Comparison of ENCODE assay signal across 12 cellular contexts in the genomic region with DNA sequence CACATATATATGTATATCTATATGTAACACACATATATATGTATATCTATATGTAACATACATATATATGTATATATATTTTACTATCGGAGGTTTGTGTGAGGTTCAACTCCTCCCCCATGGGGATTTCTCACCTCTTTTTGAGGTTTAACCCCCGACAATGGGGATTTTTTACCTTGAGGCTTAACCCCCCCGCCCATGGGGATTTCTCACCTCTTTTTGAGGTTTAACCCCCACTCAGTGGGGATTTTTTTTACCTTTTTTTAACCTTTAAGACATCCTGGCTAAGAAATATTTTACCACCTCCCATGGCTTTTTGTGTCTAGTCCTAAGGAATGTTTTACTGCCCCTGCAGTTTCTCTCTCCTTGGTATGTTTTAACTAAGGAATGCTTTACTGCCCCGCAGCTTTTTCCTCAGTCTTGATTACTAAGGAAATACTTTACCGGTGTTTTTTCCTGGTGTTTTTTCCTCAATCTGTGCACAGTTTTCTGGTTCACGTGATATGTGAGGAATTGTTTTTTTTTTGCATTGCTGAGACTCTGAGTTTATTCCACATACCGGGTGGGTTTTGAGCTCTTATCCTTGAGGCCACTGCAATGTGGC.
DNase-seq lines count a peak whose midpoint lies in the region; ATAC-seq and TF ChIP-seq lines count a peak whose summit lies in the region.
"Had no signal": no experiment of that assay in that cellular context is flagged by ENCODE, and none has a peak within 500 bp of the region (broad histone marks: within the 10 kb centered on the region; RNA-seq: fewer than 3 reads in every experiment).

No MANE protein-coding gene starts in this region.

- no peak overlapping the region for H3K18ac ChIP-seq in H9 (ENCODE audit: insufficient read length, low read depth, low read length)

- H3K4me1 ChIP-seq in H9 (ENCODE audit: insufficient read depth, low read length), result no peaks in the 10 kb centered on the region
- H3K4me1 ChIP-seq: left ventricle myocardium inferior, prostate gland had no signal

- no peak overlapping the region for H2BK120ac ChIP-seq in H9 (ENCODE audit: low read depth, low read length, poor library complexity, severe bottlenecking)

- no peak overlapping the region for H4K91ac ChIP-seq in H9 (ENCODE audit: insufficient read length, low read depth, low read length)

- H3K4me3 Mint-ChIP-seq in H9 (no peak overlapping the region), glutamatergic neuron (ENCODE audit: unreplicated experiment) (no peak overlapping the region), osteocyte (ENCODE audit: unreplicated experiment) (no peak overlapping the region)

- H3K4me2 ChIP-seq in H9 (ENCODE audit: insufficient read depth, insufficient read length, low read length), result no peak overlapping the region

- H3K27ac Mint-ChIP-seq in H9, result peak overlapping the region in 1 of 3 experiments; percentile 80; a peak in 2 of 7 replicates
- H3K27ac Mint-ChIP-seq in glutamatergic neuron (ENCODE audit: unreplicated experiment), result peak overlapping the region; percentile 52
- H3K27ac Mint-ChIP-seq in osteocyte (ENCODE audit: unreplicated experiment), result no peak overlapping the region

- no peak overlapping the region for H2BK20ac ChIP-seq in H9 (ENCODE audit: low read depth, low read length, poor library complexity, severe bottlenecking)

- H3K23me2 ChIP-seq in H9 (ENCODE audit: insufficient read length, low read depth, low read length, poor library complexity, severe bottlenecking), result no peaks in the 10 kb centered on the region

- no peak overlapping the region for H4K5ac ChIP-seq in H9 (ENCODE audit: insufficient read length, low read depth, low read length)

- no peak overlapping the region for H2BK12ac ChIP-seq in H9 (ENCODE audit: insufficient read length, low read depth, low read length)

- no peak overlapping the region for H2BK15ac ChIP-seq in H9 (ENCODE audit: low read depth, low read length)

- no peak overlapping the region for H3K56ac ChIP-seq in H9 (ENCODE audit: insufficient read length, low read depth, low read length)

- no peaks in the 10 kb centered on the region for H3K9me3 ChIP-seq in H9 (ENCODE audit: control insufficient read depth, low read depth, low read length)
- H3K9me3 ChIP-seq: left ventricle myocardium inferior, prostate gland had no signal

- H3K36me3 Mint-ChIP-seq in H9 (ENCODE audit: insufficient read depth in 1 of 3, low read depth in 3 of 3) (no peaks in the 10 kb centered on the region), glutamatergic neuron (ENCODE audit: unreplicated experiment) (peaks cover 10% of the 10 kb centered on the region), osteocyte (ENCODE audit: unreplicated experiment) (no peaks in the 10 kb centered on the region)

- H2BK5ac ChIP-seq in H9 (ENCODE audit: insufficient read length, low read length), result no peak overlapping the region

- H3K9me3 Mint-ChIP-seq in H9 (peaks cover 7 to 10% of the 10 kb centered on the region in 2 experiments), glutamatergic neuron (ENCODE audit: unreplicated experiment) (peaks cover 16% of the 10 kb centered on the region), osteocyte (ENCODE audit: unreplicated experiment) (no peaks in the 10 kb centered on the region)

- no peak overlapping the region for H4K8ac ChIP-seq in H9 (replicated peaks; ENCODE audit: insufficient read length, low read depth, low read length)

- peak; percentile 6 for DNase-seq in H9
- DNase-seq in activated CD8-positive, alpha-beta memory T cell treated with anti-CD3 and anti-CD28 coated beads, Interleukin-2, amount 50 U/mL, for 4 hours, result peak; percentile 45
- DNase-seq in glutamatergic neuron, result no peak
- DNase-seq in stimulated activated CD8-positive, alpha-beta memory T cell treated with anti-CD3 and anti-CD28 coated beads, Interleukin-4, amount 100 ng/mL, for 24 hours (ENCODE audit: low read depth), result peak; percentile 30
- DNase-seq in NCI-H226, result no peak
- DNase-seq in NCI-H2227 (lab: John Stamatoyannopoulos, UW; ENCODE audit: unreplicated experiment), result no peak
- no peak for DNase-seq in osteocyte (ENCODE audit: extremely low spot score, unreplicated experiment)
- DNase-seq: Calu3, foreskin fibroblast, left ventricle myocardium inferior had no signal

- no peak overlapping the region for H3K9ac ChIP-seq in H9 (ENCODE audit: extremely low read depth, insufficient read length, low read length)

- H3K4ac ChIP-seq in H9 (ENCODE audit: low read depth, low read length), result no peak overlapping the region

- no peak overlapping the region for H2AK5ac ChIP-seq in H9 (ENCODE audit: insufficient read length, low read length)

- no peak overlapping the region for H3K14ac ChIP-seq in H9 (ENCODE audit: insufficient read depth, low read length)

- TF ChIP-seq CTCF in H9 (conservative IDR thresholded peaks at IDR 0.05) (no peak), glutamatergic neuron (IDR thresholded peaks at IDR 0.05; ENCODE audit: partially characterized antibody, unreplicated experiment) (no peak), osteocyte (IDR thresholded peaks at IDR 0.05) (no peak)

- no peak overlapping the region for H3T11ph ChIP-seq in H9 (ENCODE audit: low read length)

- no peaks in the 10 kb centered on the region for H3K79me1 ChIP-seq in H9 (ENCODE audit: insufficient read depth, low read depth, low read length, poor library complexity, severe bottlenecking)

- WGBS in H9 (ENCODE audit: extremely low coverage, insufficient read length, low lambda C conversion rate), result no CpG with 5 or more reads among the region's 7 CpGs

- H3K27me3 Mint-ChIP-seq in H9 (ENCODE audit: low read depth), result no peaks in the 10 kb centered on the region; the same call in 1 of the 2 replicates
- H3K27me3 Mint-ChIP-seq in glutamatergic neuron (ENCODE audit: unreplicated experiment), result no peaks in the 10 kb centered on the region
- H3K27me3 Mint-ChIP-seq in osteocyte (ENCODE audit: unreplicated experiment), result peaks cover 23% of the 10 kb centered on the region

- no peaks in the 10 kb centered on the region; the same call in 1 of the 2 replicates for H3K79me2 ChIP-seq in H9 (ENCODE audit: insufficient read depth, low read length)

- no peak overlapping the region for H2AFZ ChIP-seq in H9 (ENCODE audit: low read length)

- ATAC-seq in GM18511 (IDR thresholded peaks at IDR 0.05; ENCODE audit: unreplicated experiment), result no peak

- H3K23ac ChIP-seq in H9 (ENCODE audit: insufficient read length, low read depth, low read length), result no peak overlapping the region

- H4K20me1 ChIP-seq in H9 (ENCODE audit: control insufficient read depth, insufficient read depth, insufficient read length), result no peaks in the 10 kb centered on the region

- H3K4me1 Mint-ChIP-seq in H9 (no peaks in the 10 kb centered on the region), glutamatergic neuron (ENCODE audit: low read depth, unreplicated experiment) (no peaks in the 10 kb centered on the region), osteocyte (ENCODE audit: unreplicated experiment) (no peaks in the 10 kb centered on the region)

- no peaks in the 10 kb centered on the region for H3K27me3 ChIP-seq in H9 (ENCODE audit: insufficient read depth, low read length)

- no peak overlapping the region for H3K27ac ChIP-seq in H9 (ENCODE audit: insufficient read length, low read depth, low read length)
- H3K27ac ChIP-seq: left ventricle myocardium inferior, prostate gland had no signal

Comparison
In these comparisons a context has a peak if more than half of its experiments do, and no peak if none do; other contexts are left out.
1. DNase-seq: peak in H9 (single experiment), activated CD8-positive, alpha-beta memory T cell treated with anti-CD3 and anti-CD28 coated beads, Interleukin-2, amount 50 U/mL, for 4 hours (single experiment) and stimulated activated CD8-positive, alpha-beta memory T cell treated with anti-CD3 and anti-CD28 coated beads, Interleukin-4, amount 100 ng/mL, for 24 hours (single experiment); none in glutamatergic neuron (single experiment), NCI-H226 (single experiment), NCI-H2227 (single experiment) and osteocyte (single experiment).